ENCODE assay signal across 9 cellular contexts in genomic region chr3:129628169-129628522, GRCh38. TPM values are rescaled to one million over a fixed set of nuclear protein-coding genes. Genes with fewer than 3 reads are reported as not detected.
DNase-seq lines count a peak whose midpoint lies in the region; ATAC-seq and TF ChIP-seq lines count a peak whose summit lies in the region.
"Had no signal": no experiment of that assay in that cellular context is flagged by ENCODE, and none has a peak within 500 bp of the region (broad histone marks: within the 10 kb centered on the region; RNA-seq: fewer than 3 reads in every experiment).

No MANE protein-coding gene starts in this region.

- peak overlapping the region; percentile 84 for H3K9ac ChIP-seq in GM23248
- no peak overlapping the region for H3K9ac ChIP-seq in SK-N-SH

- no peak for TF ChIP-seq CTCF in activated CD8-positive, alpha-beta T cell treated with anti-CD3 and anti-CD28 coated beads for 36 hours (IDR thresholded peaks at IDR 0.05)
- TF ChIP-seq CTCF in heart right ventricle (IDR thresholded peaks at IDR 0.05), result no peak
- no peak for TF ChIP-seq CTCF in sigmoid colon (IDR thresholded peaks at IDR 0.05)
- TF ChIP-seq CTCF in SK-N-SH (IDR thresholded peaks at IDR 0.05), result no peak

- peaks cover 27% of the 10 kb centered on the region for H3K4me1 ChIP-seq in GM23248 (ENCODE audit: insufficient read depth)
- H3K4me1 ChIP-seq in heart right ventricle, result peaks cover 25 to 58% (median 47%) of the 10 kb centered on the region in 9 donors
- H3K4me1 ChIP-seq in sigmoid colon, result peaks cover 0 to 43% (median 38%) of the 10 kb centered on the region in 4 donors
- H3K4me1 ChIP-seq in SK-N-SH (ENCODE audit: control insufficient read depth in 1 of 2, insufficient read depth in 2 of 2, low read depth in 1 of 2, low read length in 1 of 2), result no peaks in the 10 kb centered on the region; a peak in 1 of 4 replicates

- H2AFZ ChIP-seq in GM23248 (peak overlapping the region; percentile 79), SK-N-SH (ENCODE audit: low read depth) (no peak overlapping the region)

- H3K36me3 Mint-ChIP-seq in activated CD8-positive, alpha-beta T cell treated with anti-CD3 and anti-CD28 coated beads for 36 hours (ENCODE audit: low read depth), result no peaks in the 10 kb centered on the region

- peak overlapping the region; percentile 97 for H3K27ac ChIP-seq in GM23248
- peak overlapping the region in 9 of 10 donors; percentile 95 to 100 (median 99) for H3K27ac ChIP-seq in heart right ventricle
- peak overlapping the region; percentile 95 to 99 (median 96) for H3K27ac ChIP-seq in sigmoid colon
- no peak overlapping the region for H3K27ac ChIP-seq in SK-N-SH (ENCODE audit: low read depth in 2 of 2, low read length in 1 of 2)

- H3K27me3 Mint-ChIP-seq in activated CD8-positive, alpha-beta T cell treated with anti-CD3 and anti-CD28 coated beads for 36 hours, result no peaks in the 10 kb centered on the region

- TF ChIP-seq RAD21 in SK-N-SH (IDR thresholded peaks at IDR 0.05; ENCODE audit: low read length), result no peak

- no peak for ATAC-seq in activated CD8-positive, alpha-beta T cell treated with anti-CD3 and anti-CD28 coated beads for 36 hours
- no peak for ATAC-seq in heart right ventricle
- no peak for ATAC-seq in GM21717 (IDR thresholded peaks at IDR 0.05; ENCODE audit: unreplicated experiment)

- peaks cover 17% of the 10 kb centered on the region for H3K4me1 Mint-ChIP-seq in activated CD8-positive, alpha-beta T cell treated with anti-CD3 and anti-CD28 coated beads for 36 hours (ENCODE audit: low read depth)

- POLR2A ChIA-PET in activated CD8-positive, alpha-beta T cell treated with anti-CD3 and anti-CD28 coated beads for 36 hours (lab: Charles Lee), result interaction anchor here (1.2 kb wide), 1 partner anchor 21 kb away, joined by 5 read pairs; no protein-coding TSS in a partner anchor
- POLR2A ChIA-PET in SK-N-SH (lab: Yijun Ruan, JAX), result no interaction called here

- H3K79me2 ChIP-seq in GM23248 (ENCODE audit: insufficient read depth) (no peaks in the 10 kb centered on the region), SK-N-SH (ENCODE audit: insufficient read depth) (no peaks in the 10 kb centered on the region)

- H3K9me3 Mint-ChIP-seq in activated CD8-positive, alpha-beta T cell treated with anti-CD3 and anti-CD28 coated beads for 36 hours, result no peaks in the 10 kb centered on the region

- whole genome bisulfite sequencing in GM23248 (ENCODE audit: low coverage in 1 of 2, low lambda C conversion rate in 2 of 2, missing lambda C conversion rate in 2 of 2), 2 experiments, result 7 to 11% methylated on average over 9 of the region's 9 CpGs
- 25% methylated on average over 9 of the region's 9 CpGs for WGBS in heart right ventricle, 2 donors
- WGBS in sigmoid colon, 2 donors, result 10 to 19% methylated on average over 9 of the region's 9 CpGs
- WGBS in SK-N-SH (ENCODE audit: low lambda C conversion rate), result 68% methylated on average over 9 of the region's 9 CpGs

- H3K9me3 ChIP-seq in GM23248 (ENCODE audit: low read depth) (no peaks in the 10 kb centered on the region), heart right ventricle (no peaks in the 10 kb centered on the region), sigmoid colon (no peaks in the 10 kb centered on the region), SK-N-SH (no peaks in the 10 kb centered on the region)

- no peaks in the 10 kb centered on the region for H3K27me3 ChIP-seq in GM23248 (replicated peaks; ENCODE audit: insufficient read depth)
- no peaks in the 10 kb centered on the region for H3K27me3 ChIP-seq in heart right ventricle
- H3K27me3 ChIP-seq in sigmoid colon, result no peaks in the 10 kb centered on the region
- no peaks in the 10 kb centered on the region for H3K27me3 ChIP-seq in SK-N-SH (ENCODE audit: insufficient read depth)

- no peaks in the 10 kb centered on the region for H3K36me3 ChIP-seq in GM23248 (ENCODE audit: low read depth)
- no peaks in the 10 kb centered on the region for H3K36me3 ChIP-seq in heart right ventricle
- H3K36me3 ChIP-seq in sigmoid colon, result no peaks in the 10 kb centered on the region
- H3K36me3 ChIP-seq in SK-N-SH (replicated peaks in 1 of 2; ENCODE audit: control insufficient read depth in 1 of 2, insufficient read depth in 2 of 2, low read length in 1 of 2), result no peaks in the 10 kb centered on the region

- H3K4me3 Mint-ChIP-seq in activated CD8-positive, alpha-beta T cell treated with anti-CD3 and anti-CD28 coated beads for 36 hours, result peak overlapping the region; percentile 96

- TF ChIP-seq EP300 in sigmoid colon (IDR thresholded peaks at IDR 0.05) (no peak), SK-N-SH (IDR thresholded peaks at IDR 0.05; ENCODE audit: borderline replicate concordance in 1 of 2, low read depth in 1 of 2, low read length in 1 of 2) (no peak)

- H3K9me2 ChIP-seq in GM23248 (ENCODE audit: insufficient read depth), result no peaks in the 10 kb centered on the region
- no peaks in the 10 kb centered on the region for H3K9me2 ChIP-seq in SK-N-SH

- peak overlapping the region; percentile 84 for H3K27ac Mint-ChIP-seq in activated CD8-positive, alpha-beta T cell treated with anti-CD3 and anti-CD28 coated beads for 36 hours

- CTCF ChIA-PET in activated CD8-positive, alpha-beta T cell treated with anti-CD3 and anti-CD28 coated beads for 36 hours (lab: Charles Lee), result interaction anchor here (0.8 to 4.2 kb wide), 22 partner anchors 10 to 334 kb away, joined by 3 to 29 read pairs (median 5); partner anchors contain the start of genes PLXND1 and TMCC1
- CTCF ChIA-PET in SK-N-SH (lab: Yijun Ruan, JAX), result interaction anchor here (0.7 to 3.5 kb wide), 16 partner anchors 10 to 318 kb away, joined by 3 to 15 read pairs (median 5); no protein-coding TSS in a partner anchor

- H3K4me2 ChIP-seq in GM23248 (ENCODE audit: unreplicated experiment) (peak overlapping the region; percentile 77), SK-N-SH (no peak overlapping the region)

- in situ Hi-C loops in GM23248 (cut with MboI), result loop anchor here (25.0 kb wide), 1 partner anchor 459 kb away; the partner anchor contains the start of gene ALG1L2

- H3K4me3 ChIP-seq in GM23248 (peak overlapping the region; percentile 62), heart right ventricle (peak overlapping the region in 9 of 10 donors; percentile 52 to 79 (median 67)), sigmoid colon (peak overlapping the region in 3 of 4 donors; percentile 61 to 75 (median 63)), SK-N-SH (ENCODE audit: low read depth in 2 of 2, low read length in 1 of 2) (no peak overlapping the region; a peak in 1 of 4 replicates)

- peaks cover 23% of the 10 kb centered on the region for H3F3A ChIP-seq in GM23248 (ENCODE audit: insufficient read depth)
- no peaks in the 10 kb centered on the region for H3F3A ChIP-seq in SK-N-SH (replicated peaks; ENCODE audit: insufficient read depth)

- intact Hi-C loops in activated CD8-positive, alpha-beta T cell treated with anti-CD3 and anti-CD28 coated beads for 36 hours (cut with micrococcal nuclease), result loop anchor here (5.0 kb wide), 2 partner anchors 199 to 304 kb away; no protein-coding TSS in a partner anchor
- intact Hi-C loops in heart right ventricle (cut with DNase I), result loop anchor here in 9 of 10 donors (1.0 to 10.0 kb wide), 10 partner anchors 136 to 308 kb away; no protein-coding TSS in a partner anchor
- intact Hi-C loops in sigmoid colon (cut with DNase I), result loop anchor here (1.0 to 10.0 kb wide), 3 partner anchors 201 to 377 kb away; no protein-coding TSS in a partner anchor

- no peaks in the 10 kb centered on the region for H4K20me1 ChIP-seq in GM23248 (ENCODE audit: insufficient read depth)
- H4K20me1 ChIP-seq in SK-N-SH (ENCODE audit: insufficient read depth), result no peaks in the 10 kb centered on the region

- TF ChIP-seq POLR2A in sigmoid colon (IDR thresholded peaks at IDR 0.05), result no peak

- DNase-seq in GM23248 (no peak), heart right ventricle (no peak), sigmoid colon (no peak), HT-29 (ENCODE audit: low spot score) (no peak), SK-N-SH (no peak), glomerular visceral epithelial cell (ENCODE audit: extremely low spot score) (no peak)
- no peak for DNase-seq in activated CD8-positive, alpha-beta T cell treated with anti-CD3 and anti-CD28 coated beads for 36 hours
- DNase-seq: amniotic stem cell had no signal

TF ChIP-seq in SK-N-SH, 30 proteins besides CTCF, POLR2A, EP300 and RAD21 (continues in another document):
- TF ChIP-seq NFIC (IDR thresholded peaks at IDR 0.05; ENCODE audit: borderline replicate concordance) (no peak), ELF1 (IDR thresholded peaks at IDR 0.05) (no peak), SIN3A (IDR thresholded peaks at IDR 0.05; ENCODE audit: borderline replicate concordance, low read depth, low read length) (no peak), YY1 (IDR thresholded peaks at IDR 0.05; ENCODE audit: low read depth) (no peak), JUND (IDR thresholded peaks at IDR 0.05) (no peak), GABPA (IDR thresholded peaks at IDR 0.05; ENCODE audit: low read depth) (no peak), USF2 (IDR thresholded peaks at IDR 0.05; ENCODE audit: borderline replicate concordance, low read depth, low read length) (no peak)
- TF ChIP-seq, protein P1, sequence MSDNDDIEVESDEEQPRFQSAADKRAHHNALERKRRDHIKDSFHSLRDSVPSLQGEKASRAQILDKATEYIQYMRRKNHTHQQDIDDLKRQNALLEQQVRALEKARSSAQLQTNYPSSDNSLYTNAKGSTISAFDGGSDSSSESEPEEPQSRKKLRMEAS (IDR thresholded peaks at IDR 0.05; ENCODE audit: low read depth), result no peak

RNA-seq across cellular contexts. Expression of gene PLXND1, which starts 21.7 kb away (rescaled TPM):
- 67.2 and 83.0 TPM in 2 replicates for total RNA-seq in GM23248 (2014; rRNA removed; shearing (Covaris generic))
- polyA plus RNA-seq in GM23248 (2016; fragmentation: Nextera tagmentation; extraction: Ambion mirVana) (35.7 and 37.4 TPM in 2 replicates), heart right ventricle (100 to 1,000 TPM in 1 of 2 donors, 10 to 100 TPM in 1; 71.2 to 169 TPM), sigmoid colon (10 to 100 TPM in 2 of 3 donors, 1 to 10 TPM in 1; 9.6 to 42.0 (median 15.7) TPM), SK-N-SH (2012; rRNA removed) (43.0 and 53.5 TPM in 2 replicates)
- total RNA-seq in activated CD8-positive, alpha-beta T cell treated with anti-CD3 and anti-CD28 coated beads for 36 hours, result 10 to 100 TPM; 10.7 to 12.5 TPM
- total RNA-seq in heart right ventricle (100 to 1,000 TPM in 1 of 10 donors, 10 to 100 TPM in 9; 40.9 to 106 (median 62.8) TPM), sigmoid colon (10 to 100 TPM; 36.9 to 77.0 (median 61.8) TPM)
- 23.8 and 30.5 TPM in 2 replicates for total RNA-seq in HT-29 (2014; rRNA removed; shearing (Covaris generic))
- polyA plus RNA-seq in SK-N-SH (2012; cell fraction: cytosol; rRNA removed), result 26.5 and 37.7 TPM in 2 replicates
- 122 and 155 TPM in 2 replicates for polyA plus RNA-seq in SK-N-SH (2012; cell fraction: nucleus; rRNA removed)

Comparison
In these comparisons a context has a peak if more than half of its experiments do, and no peak if none do; other contexts are left out.
1. H3K27ac ChIP-seq: peak in GM23248 (single experiment), heart right ventricle (9 of 10) and sigmoid colon (4 of 4); none in SK-N-SH (0 of 2).
2. H3K4me3 ChIP-seq: peak in GM23248 (single experiment), heart right ventricle (9 of 10) and sigmoid colon (3 of 4); none in SK-N-SH (0 of 2).